In the genomic region with DNA sequence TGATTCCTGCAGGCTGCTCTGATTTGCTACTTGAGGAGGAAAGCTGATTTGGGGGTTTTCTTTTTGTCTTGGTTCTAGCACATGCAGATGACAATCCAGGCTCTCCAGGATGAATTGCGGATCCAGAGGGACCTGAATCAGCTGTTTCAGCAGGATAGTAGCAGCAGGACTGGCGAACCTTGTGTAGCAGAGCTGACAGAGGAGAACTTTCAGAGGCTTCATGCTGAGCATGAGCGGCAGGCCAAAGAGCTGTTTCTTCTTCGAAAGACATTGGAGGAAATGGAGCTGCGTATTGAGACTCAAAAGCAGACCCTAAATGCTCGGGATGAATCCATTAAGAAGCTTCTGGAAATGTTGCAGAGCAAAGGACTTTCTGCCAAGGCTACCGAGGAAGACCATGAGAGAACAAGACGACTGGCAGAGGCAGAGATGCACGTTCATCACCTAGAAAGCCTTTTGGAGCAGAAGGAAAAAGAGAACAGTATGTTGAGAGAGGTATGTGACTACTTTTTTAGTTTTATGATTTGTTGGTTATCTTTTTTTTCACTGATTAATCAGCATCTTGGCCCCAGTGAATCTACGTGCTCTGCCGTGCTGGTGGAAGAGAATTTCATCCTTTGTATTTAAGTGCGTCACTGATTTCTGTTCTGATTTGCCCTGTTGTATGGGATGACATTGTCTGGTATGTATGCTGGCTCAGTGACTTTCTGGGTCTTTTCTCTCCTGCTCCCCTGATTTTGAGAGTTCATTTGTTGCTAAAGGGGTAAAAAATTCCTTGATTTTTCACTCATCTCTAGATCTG, we compare ENCODE assay signal across 11 cellular contexts.
DNase-seq lines count a peak whose midpoint lies in the region; ATAC-seq, FAIRE-seq and TF ChIP-seq lines count a peak whose summit lies in the region.
"Had no signal": no experiment of that assay in that cellular context is flagged by ENCODE, and none has a peak within 500 bp of the region (broad histone marks: within the 10 kb centered on the region; RNA-seq: fewer than 3 reads in every experiment).

No MANE protein-coding gene starts in this region.

- no peak overlapping the region for H2BK12ac ChIP-seq in mesenchymal stem cell (ENCODE audit: low read length in 2 of 2)

- no peak overlapping the region for H3K23ac ChIP-seq in mesenchymal stem cell (ENCODE audit: low read length in 2 of 2)

- no peak overlapping the region for H2BK15ac ChIP-seq in mesenchymal stem cell (ENCODE audit: low read depth, poor library complexity, severe bottlenecking)

- H3K27me3 ChIP-seq in mesenchymal stem cell (ENCODE audit: control insufficient read depth in 1 of 2, insufficient read depth in 1 of 2, low read length in 2 of 2): no peaks in the 10 kb centered on the region
- H3K27me3 ChIP-seq in tibial artery: no peaks in the 10 kb centered on the region
- H3K27me3 ChIP-seq in colonic mucosa: no peaks in the 10 kb centered on the region
- H3K27me3 ChIP-seq: Peyer's patch had no signal

- H3K36me3 ChIP-seq in mesenchymal stem cell (ENCODE audit: control insufficient read depth in 1 of 2, insufficient read depth in 2 of 2, low read depth in 1 of 2, low read length in 2 of 2) (peaks cover 0 to 2% of the 10 kb centered on the region in 2 experiments), tibial artery (no peaks in the 10 kb centered on the region), colonic mucosa (no peaks in the 10 kb centered on the region)
- H3K36me3 ChIP-seq: HAP-1, Peyer's patch had no signal

- intact Hi-C loops in tibial artery (cut with DNase I; ENCODE audit: low total_unique reads): no loop called here
- intact Hi-C loops in colonic mucosa (cut with DNase I): no loop called here

- H3K4me1 ChIP-seq in mesenchymal stem cell (ENCODE audit: control insufficient read depth, insufficient read depth, low read depth, low read length): no peaks in the 10 kb centered on the region
- H3K4me1 ChIP-seq in tibial artery: peaks cover 0 to 22% (median 6%) of the 10 kb centered on the region in 4 donors
- H3K4me1 ChIP-seq in colonic mucosa: no peaks in the 10 kb centered on the region
- H3K4me1 ChIP-seq: Peyer's patch had no signal

- H3K14ac ChIP-seq in mesenchymal stem cell (ENCODE audit: low read length in 2 of 2): no peak overlapping the region

- no peak overlapping the region for H4K91ac ChIP-seq in mesenchymal stem cell (ENCODE audit: low read length)

- H2AFZ ChIP-seq in mesenchymal stem cell (ENCODE audit: low read depth, low read length): no peak overlapping the region

- FAIRE-seq in urothelium cell line (lab: Jason Lieb, UNC): no peak
- FAIRE-seq: GM12891 had no signal

- H3K9me3 ChIP-seq in mesenchymal stem cell (ENCODE audit: control insufficient read depth, low read length) (no peaks in the 10 kb centered on the region), tibial artery (no peaks in the 10 kb centered on the region), colonic mucosa (no peaks in the 10 kb centered on the region)
- H3K9me3 ChIP-seq: HAP-1, Peyer's patch had no signal

- no peak for ATAC-seq in HG03432 (IDR thresholded peaks at IDR 0.05; ENCODE audit: unreplicated experiment)

- no peak overlapping the region for H2BK120ac ChIP-seq in mesenchymal stem cell (ENCODE audit: low read depth, low read length)

- H3K4ac ChIP-seq in mesenchymal stem cell (ENCODE audit: low read depth in 1 of 2, low read length in 2 of 2): no peak overlapping the region

- H3K4me3 ChIP-seq in mesenchymal stem cell (ENCODE audit: insufficient read depth in 1 of 2, low read depth in 1 of 2, low read length in 2 of 2) (peak overlapping the region in 1 of 2 experiments; percentile 32), tibial artery (peak overlapping the region; percentile 10 to 11), colonic mucosa (no peak overlapping the region)
- H3K4me3 ChIP-seq: HAP-1, Peyer's patch had no signal

- WGBS in mesenchymal stem cell: 63% methylated on average over 12 of the region's 12 CpGs

- peaks cover 3% of the 10 kb centered on the region for H3K79me1 ChIP-seq in mesenchymal stem cell (replicated peaks; ENCODE audit: low read length, poor library complexity, severe bottlenecking)

- peak overlapping the region; percentile 49 for H3K4me2 ChIP-seq in mesenchymal stem cell (ENCODE audit: low read length, poor library complexity, severe bottlenecking)

- H3K27ac ChIP-seq in mesenchymal stem cell (ENCODE audit: low read length, poor library complexity, severe bottlenecking) (peak overlapping the region; percentile 33), tibial artery (peak overlapping the region; percentile 80 to 82), colonic mucosa (no peak overlapping the region)

- TF ChIP-seq CTCF in tibial artery (IDR thresholded peaks at IDR 0.05) (no peak), colonic mucosa (IDR thresholded peaks at IDR 0.05) (no peak)

- no peak overlapping the region for H3K18ac ChIP-seq in mesenchymal stem cell (ENCODE audit: low read depth in 1 of 2, low read length in 2 of 2)

- H3K9ac ChIP-seq in mesenchymal stem cell (ENCODE audit: low read length): peak overlapping the region; percentile 77
- H3K9ac ChIP-seq in colonic mucosa (ENCODE audit: low read depth in 2 of 2, low read length in 2 of 2): no peak overlapping the region

- H4K8ac ChIP-seq in mesenchymal stem cell (ENCODE audit: low read length): no peak overlapping the region

- H2BK5ac ChIP-seq in mesenchymal stem cell (ENCODE audit: low read depth, low read length, poor library complexity, severe bottlenecking): no peak overlapping the region

- DNase-seq in NCI-H748 (lab: John Stamatoyannopoulos, UW; ENCODE audit: unreplicated experiment) (peak; percentile 1), NCI-H748 treated with DMSO at 0.1 percent for 48 hours (lab: John Stamatoyannopoulos, UW) (no peak), cerebellum (ENCODE audit: low spot score) (peak; percentile 38), mesenchymal stem cell (peak; percentile 25), tibial artery (no peak), urothelium cell line (ENCODE audit: low spot score) (no peak), colonic mucosa (no peak)
- DNase-seq: Peyer's patch had no signal

- H2AK5ac ChIP-seq in mesenchymal stem cell (ENCODE audit: low read length, severe bottlenecking): no peak overlapping the region

Comparison
In these comparisons a context has a peak if more than half of its experiments do, and no peak if none do; other contexts are left out.
1. DNase-seq: peak in NCI-H748 (single experiment), cerebellum (single experiment) and mesenchymal stem cell (single experiment); none in NCI-H748 treated with DMSO at 0.1 percent for 48 hours (single experiment), tibial artery (0 of 2), urothelium cell line (single experiment) and colonic mucosa (single experiment).